ENCODE assay signal across 1 cellular context in the genomic region with DNA sequence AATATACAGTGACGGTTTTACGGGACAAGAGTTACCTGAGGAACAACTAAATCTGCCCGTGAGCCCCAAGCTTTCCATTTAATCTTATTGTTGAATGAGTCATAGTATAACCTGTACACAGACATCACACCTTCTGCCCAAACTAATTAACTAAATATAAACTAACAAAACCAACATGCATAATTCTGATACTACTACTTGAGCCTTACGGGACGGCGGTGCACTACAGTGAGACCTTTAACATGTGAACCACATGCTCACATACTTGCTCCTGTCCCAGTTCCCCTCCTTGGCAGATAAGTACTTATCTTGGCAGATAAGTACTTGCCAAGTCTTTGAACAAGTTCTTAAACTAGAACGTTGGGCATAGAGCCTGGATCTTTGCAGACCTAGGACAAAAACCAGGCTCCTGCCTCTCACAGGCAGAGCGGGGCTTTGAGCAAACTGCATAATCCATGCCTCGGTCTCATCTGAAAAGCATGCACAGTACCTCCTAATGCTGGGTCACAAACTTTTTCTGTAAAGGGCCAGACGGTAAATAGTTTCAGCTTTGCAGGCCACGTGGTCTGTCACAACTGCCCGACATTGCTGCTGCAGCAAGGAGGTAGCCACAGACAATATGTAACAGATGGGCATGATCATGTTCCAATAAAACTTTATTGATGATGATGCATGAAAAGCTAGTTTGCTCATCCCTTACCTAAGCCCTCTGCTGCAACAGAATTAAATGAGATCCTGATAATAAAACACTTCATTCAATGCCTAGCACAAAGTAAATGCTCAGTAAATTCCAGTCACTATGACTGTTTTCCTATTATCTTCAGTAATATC.
A peak's percentile ranks its signal among the peaks of the same experiment; 100 is the strongest.
TF ChIP-seq lines count a peak whose summit lies in the region.

No MANE protein-coding gene starts in this region.

TF ChIP-seq in A549, 52 proteins besides CTCF, POLR2A, EP300 and RAD21:
- TF ChIP-seq FOSL2 (IDR thresholded peaks at IDR 0.05) (no peak), FOSL2 (CRISPR knock-in tag; IDR thresholded peaks at IDR 0.05) (peak; percentile 22; the same call in 1 of the 2 replicates), HMGXB4 (CRISPR knock-in tag; IDR thresholded peaks at IDR 0.05; ENCODE audit: borderline replicate concordance) (no peak)
